ENCODE assay signal across 10 cellular contexts in genomic region chr2:55992465-55992864, GRCh38.
A peak's percentile ranks its signal among the peaks of the same experiment; 100 is the strongest.
DNase-seq lines count a peak whose midpoint lies in the region; ATAC-seq and TF ChIP-seq lines count a peak whose summit lies in the region.
"Had no signal": no experiment of that assay in that cellular context is flagged by ENCODE, and none has a peak within 500 bp of the region (broad histone marks: within the 10 kb centered on the region; RNA-seq: fewer than 3 reads in every experiment).

No MANE protein-coding gene starts in this region.

- H3K4me3 ChIP-seq in fibroblast of the aortic adventitia (ENCODE audit: low read depth, low read length), result no peak overlapping the region

- no peak for ATAC-seq in GM21423 (IDR thresholded peaks at IDR 0.05; ENCODE audit: unreplicated experiment)

- DNase-seq in ELR (ENCODE audit: low read depth), result peak; percentile 99
- DNase-seq in SK-MEL-5 (ENCODE audit: low read depth, low spot score), result peak; percentile 28
- peak; percentile 100 for DNase-seq in fibroblast of the aortic adventitia (ENCODE audit: low read depth)
- peak; percentile 100 for DNase-seq in pulmonary artery endothelial cell (ENCODE audit: low read depth, low spot score)
- DNase-seq in GM13976 (ENCODE audit: low spot score), result no peak
- DNase-seq in COLO668 (lab: John Stamatoyannopoulos, UW; ENCODE audit: unreplicated experiment), result no peak
- DNase-seq in NCI-H1436 treated with DMSO at 0.1 percent for 48 hours (lab: John Stamatoyannopoulos, UW), result no peak
- DNase-seq: activated CD4-positive, alpha-beta T cell treated with anti-CD3 and anti-CD28 coated beads, Interleukin-2, amount 50 U/mL, for 1 hour; DND-41 had no signal

- no peak for TF ChIP-seq CTCF in fibroblast of the aortic adventitia (IDR thresholded peaks at IDR 0.05; ENCODE audit: insufficient read depth, low read length)
- TF ChIP-seq CTCF in GM13976 (IDR thresholded peaks at IDR 0.05; ENCODE audit: borderline replicate concordance, control extremely low read depth, extremely low read depth, insufficient read depth, missing control alignments), result no peak

- in situ Hi-C loops in SK-MEL-5 (cut with HindIII; ENCODE audit: low pct_unique_long_range_greater_than_20kb, low sequenced_read_pairs) (no loop called here), GM13976 (cut with MboI; ENCODE audit: low sequenced_read_pairs, unreplicated experiment) (no loop called here)

Comparison
In these comparisons a context has a peak if more than half of its experiments do, and no peak if none do; other contexts are left out.
1. DNase-seq: peak in ELR (single experiment), SK-MEL-5 (single experiment), fibroblast of the aortic adventitia (single experiment) and pulmonary artery endothelial cell (single experiment); none in GM13976 (single experiment), COLO668 (single experiment) and NCI-H1436 treated with DMSO at 0.1 percent for 48 hours (single experiment).